ENCODE assay signal across 7 cellular contexts in the genomic region with DNA sequence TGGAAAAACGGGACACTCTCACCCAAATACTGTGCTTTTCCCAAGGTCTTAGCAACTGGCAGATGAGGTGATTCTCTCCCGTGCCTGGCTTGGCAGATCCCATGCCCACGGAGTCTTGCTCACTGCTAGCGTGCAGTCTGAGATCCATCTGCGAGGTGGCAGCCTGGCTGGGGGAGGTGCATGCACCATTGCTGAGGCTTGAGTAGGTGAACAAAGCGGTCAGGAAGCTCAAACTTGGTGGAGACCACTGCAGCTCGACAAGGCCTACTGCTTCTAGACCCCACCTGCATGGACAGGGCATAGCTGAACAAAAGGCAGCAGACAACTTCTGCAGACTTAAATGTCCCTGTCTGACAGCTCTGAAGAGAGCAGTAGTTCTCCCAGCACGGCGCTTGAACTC. TPM values are rescaled to one million over a fixed set of nuclear protein-coding genes. Genes with fewer than 3 reads are reported as not detected.
"Had no signal": no experiment of that assay in that cellular context is flagged by ENCODE, and none has a peak within 500 bp of the region (broad histone marks: within the 10 kb centered on the region; RNA-seq: fewer than 3 reads in every experiment).

No MANE protein-coding gene starts in this region.

RNA-seq across cellular contexts. Expression of gene VAX2, which starts 24.2 kb away (rescaled TPM):
- total RNA-seq: transverse colon, urinary bladder, vagina had no signal

RNA-seq across cellular contexts. Expression of gene CD207, which starts 40.5 kb away (rescaled TPM):
- total RNA-seq: stomach, subcutaneous adipose tissue, temporal lobe, thyroid gland, urinary bladder had no signal

RNA-seq across cellular contexts. Expression of gene CLEC4F, which starts 55.7 kb away (rescaled TPM):
- total RNA-seq: temporal lobe, urinary bladder had no signal

RNA-seq across cellular contexts. Expression of gene ATP6V1B1, which starts 59.6 kb away (rescaled TPM):
- total RNA-seq: subcutaneous adipose tissue, temporal lobe, thyroid gland, transverse colon, vagina had no signal
